In genomic region chr2:221264318-221264717, GRCh38 we compare ENCODE assay signal across 23 cellular contexts.
"Had no signal": no experiment of that assay in that cellular context is flagged by ENCODE, and none has a peak within 500 bp of the region (broad histone marks: within the 10 kb centered on the region; RNA-seq: fewer than 3 reads in every experiment).

No MANE protein-coding gene starts in this region.

- H3K4me1 ChIP-seq: suprapubic skin had no signal

- H3K4me3 ChIP-seq: left ventricle myocardium inferior, mucosa of descending colon, smooth muscle cell, suprapubic skin had no signal

- DNase-seq: activated B cell treated with CpG ODN at 0.5 μM for 24 hours; activated CD4-positive, alpha-beta T cell treated with anti-CD3 and anti-CD28 coated beads for 48 hours; activated CD8-positive, alpha-beta T cell treated with anti-CD3 and anti-CD28 coated beads for 36 hours; activated effector memory CD4-positive, alpha-beta T cell treated with anti-CD3 and anti-CD28 coated beads, Interleukin-2, amount 50 U/mL, for 16 hours; activated T-cell treated with anti-CD3 and anti-CD28 coated beads, Interleukin-2, amount 50 U/mL, for 48 hours; amniotic stem cell; effector memory CD8-positive, alpha-beta T cell; hippocampal formation; kidney; left ventricle myocardium inferior; mucosa of descending colon; naive thymus-derived CD8-positive, alpha-beta T cell; nucleus accumbens; right cardiac atrium; T-helper 2 cell; trophoblast cell had no signal

- H3K27ac Mint-ChIP-seq: activated B cell treated with CpG ODN at 0.5 μM for 24 hours; activated CD8-positive, alpha-beta T cell treated with anti-CD3 and anti-CD28 coated beads for 36 hours; brain; dendritic cell treated with granulocyte-macrophage colony-stimulating factor and Interleukin-4, amounts not matched to agents 40 ng/mL and 50 ng/mL, for 4 days; effector memory CD8-positive, alpha-beta T cell; naive thymus-derived CD8-positive, alpha-beta T cell; stimulated activated naive CD8-positive, alpha-beta T cell treated with anti-CD3 and anti-CD28 coated beads, Interleukin-15, Interleukin-2, amounts not matched to agents 100 ng/mL and 50 ng/mL, for 24 hours had no signal

- H3K4me2 ChIP-seq: smooth muscle cell had no signal

- H3K9me3 Mint-ChIP-seq: activated B cell treated with CpG ODN at 0.5 μM for 24 hours; activated CD8-positive, alpha-beta T cell treated with anti-CD3 and anti-CD28 coated beads for 36 hours; activated naive CD4-positive, alpha-beta T cell treated with anti-CD3 and anti-CD28 coated beads, Interleukin-2, amount 50 U/mL, for 72 hours; central memory CD8-positive, alpha-beta T cell; effector memory CD8-positive, alpha-beta T cell; naive thymus-derived CD8-positive, alpha-beta T cell had no signal

- H3K27ac ChIP-seq: left ventricle myocardium inferior, suprapubic skin had no signal

- H3K27me3 ChIP-seq: suprapubic skin had no signal

- H3K4me3 Mint-ChIP-seq: activated B cell treated with CpG ODN at 0.5 μM for 24 hours; activated CD8-positive, alpha-beta T cell treated with anti-CD3 and anti-CD28 coated beads for 36 hours; brain; central memory CD8-positive, alpha-beta T cell; dendritic cell treated with granulocyte-macrophage colony-stimulating factor and Interleukin-4, amounts not matched to agents 40 ng/mL and 50 ng/mL, for 4 days; effector memory CD8-positive, alpha-beta T cell; naive thymus-derived CD8-positive, alpha-beta T cell; stimulated activated naive CD8-positive, alpha-beta T cell treated with anti-CD3 and anti-CD28 coated beads, Interleukin-15, Interleukin-2, amounts not matched to agents 100 ng/mL and 50 ng/mL, for 24 hours had no signal

- H3K9me3 ChIP-seq: left ventricle myocardium inferior, mucosa of descending colon, suprapubic skin had no signal

- FAIRE-seq: kidney had no signal

- H3K4me1 Mint-ChIP-seq: activated B cell treated with CpG ODN at 0.5 μM for 24 hours; central memory CD8-positive, alpha-beta T cell; naive thymus-derived CD8-positive, alpha-beta T cell had no signal

- H3K36me3 Mint-ChIP-seq: activated naive CD4-positive, alpha-beta T cell treated with anti-CD3 and anti-CD28 coated beads, Interleukin-2, amount 50 U/mL, for 72 hours; brain; naive thymus-derived CD8-positive, alpha-beta T cell had no signal

- H3K27me3 Mint-ChIP-seq: activated B cell treated with CpG ODN at 0.5 μM for 24 hours; brain; dendritic cell treated with granulocyte-macrophage colony-stimulating factor and Interleukin-4, amounts not matched to agents 40 ng/mL and 50 ng/mL, for 4 days had no signal

- H3K36me3 ChIP-seq: left ventricle myocardium inferior, suprapubic skin had no signal
